ENCODE assay signal across 24 cellular contexts in genomic region chr5:103801681-103802080, GRCh38.
"Had no signal": no experiment of that assay in that cellular context is flagged by ENCODE, and none has a peak within 500 bp of the region (broad histone marks: within the 10 kb centered on the region; RNA-seq: fewer than 3 reads in every experiment).

No MANE protein-coding gene starts in this region.

- H3K9me3 ChIP-seq: body of pancreas, neutrophil, suprapubic skin, transverse colon, uterus had no signal

- H3K4me3 ChIP-seq: body of pancreas, sigmoid colon, suprapubic skin, transverse colon, uterus had no signal

- H3K4me1 ChIP-seq: body of pancreas, parathyroid adenoma, sigmoid colon, transverse colon, uterus had no signal

- H2AFZ ChIP-seq: parathyroid adenoma had no signal

- H3K27me3 ChIP-seq: body of pancreas, neutrophil, sigmoid colon, suprapubic skin, transverse colon, uterus had no signal

- DNase-seq: activated CD4-positive, alpha-beta T cell treated with anti-CD3 and anti-CD28 coated beads, Interleukin-2, amount 50 U/mL, for 1 hour; activated CD4-positive, CD25-positive, alpha-beta regulatory T cell treated with anti-CD3 and anti-CD28 coated beads, Interleukin-2, amount 50 U/mL, for 72 hours; activated CD8-positive, alpha-beta memory T cell treated with anti-CD3 and anti-CD28 coated beads for 24 hours; activated CD8-positive, alpha-beta memory T cell treated with anti-CD3 and anti-CD28 coated beads, Interleukin-2, amount 50 U/mL, for 48 hours; activated effector memory CD4-positive, alpha-beta T cell treated with anti-CD3 and anti-CD28 coated beads, Interleukin-2, amount 50 U/mL, for 16 hours; activated naive CD4-positive, alpha-beta T cell treated with anti-CD3 and anti-CD28 coated beads, Interleukin-2, amount 50 U/mL, for 16 hours; activated T-cell treated with anti-CD3 and anti-CD28 coated beads, Interleukin-2, amount 50 U/mL, for 72 hours; body of pancreas; caudate nucleus; endodermal cell; mesendoderm; natural killer cell; sigmoid colon; stimulated activated CD4-positive, alpha-beta T cell treated with anti-CD3 and anti-CD28 coated beads, Interleukin-12 subunit alpha, Interleukin-12 subunit beta, amount 100 ng/mL, for 4 hours; stimulated activated CD4-positive, alpha-beta T cell treated with anti-CD3 and anti-CD28 coated beads, Interleukin-1b, Interleukin-23, amount 100 ng/mL, for 48 hours; stimulated activated CD8-positive, alpha-beta memory T cell treated with anti-CD3 and anti-CD28 coated beads, Interleukin-4, amount 100 ng/mL, for 48 hours; stimulated activated naive CD4-positive, alpha-beta T cell treated with Interleukin-2 at 50 U/mL for 16 hours; transverse colon; uterus had no signal

- ATAC-seq: activated T-cell treated with anti-CD3 and anti-CD28 coated beads, Interleukin-2, amount 50 U/mL, for 72 hours; body of pancreas; natural killer cell had no signal

- H3K36me3 ChIP-seq: neutrophil, sigmoid colon, suprapubic skin, transverse colon, uterus had no signal

- H3K9ac ChIP-seq: parathyroid adenoma had no signal

- H3K27ac ChIP-seq: body of pancreas, epithelial cell of prostate, neutrophil, parathyroid adenoma, sigmoid colon, suprapubic skin, transverse colon, uterus, VCaP had no signal

- H3K79me2 ChIP-seq: parathyroid adenoma had no signal
